29 cellular contexts compared by ENCODE assay signal in genomic region chr17:51770031-51770759, GRCh38.
"Had no signal": no experiment of that assay in that cellular context is flagged by ENCODE, and none has a peak within 500 bp of the region (broad histone marks: within the 10 kb centered on the region; RNA-seq: fewer than 3 reads in every experiment).

No MANE protein-coding gene starts in this region.

- H3K27ac ChIP-seq: coronary artery, heart right ventricle, pancreas, prostate gland, right atrium auricular region, suprapubic skin, tibial artery had no signal

- DNase-seq: activated CD4-positive, alpha-beta memory T cell treated with anti-CD3 and anti-CD28 coated beads, Interleukin-2, amount 10 ng/mL, durations not matched to agents 7 days and 5 days; activated CD4-positive, alpha-beta T cell treated with anti-CD3 and anti-CD28 coated beads for 1 hour; activated CD4-positive, alpha-beta T cell treated with anti-CD3 and anti-CD28 coated beads, Interleukin-2, amount 10 ng/mL, durations not matched to agents 7 days and 5 days; activated gamma-delta T cell treated with Interleukin-2 at 50 U/mL for 16 hours; activated naive CD4-positive, alpha-beta T cell treated with anti-CD3 and anti-CD28 coated beads, Interleukin-2, amount 50 U/mL, for 16 hours; activated T-cell treated with anti-CD3 and anti-CD28 coated beads, Interleukin-2, amount 50 U/mL, for 4 hours; amygdala; cerebellar nuclear complex; dorsolateral prefrontal cortex; effector memory CD4-positive, alpha-beta T cell; foreskin melanocyte; heart right ventricle; left ventricle myocardium superior; naive B cell; nephron progenitor cell; pancreas; stimulated activated CD4-positive, alpha-beta T cell treated with anti-CD3 and anti-CD28 coated beads, Interleukin-15, amount 100 ng/mL, for 24 hours; stimulated activated CD4-positive, alpha-beta T cell treated with anti-CD3 and anti-CD28 coated beads, Interleukin-2, amount 100 ng/mL, for 24 hours; stimulated activated naive B cell treated with anti-CD40 and anti-IgM and Interleukin-4, amounts not matched to agents 10 μg/mL and 1 μg/mL and 100 μg/mL, for 72 hours; T-helper 17 cell; T1000; tibial artery had no signal

- H3K4me3 ChIP-seq: coronary artery, dorsolateral prefrontal cortex, heart right ventricle, pancreas, prostate gland, right atrium auricular region, suprapubic skin, tibial artery had no signal

- H3K9me3 ChIP-seq: heart right ventricle, pancreas, prostate gland, right atrium auricular region, suprapubic skin, tibial artery had no signal

- H3K4me1 ChIP-seq: heart right ventricle, pancreas, prostate gland, right atrium auricular region, suprapubic skin, tibial artery had no signal

- FAIRE-seq: islet of Langerhans, pancreas had no signal

- ATAC-seq: activated T-cell treated with anti-CD3 and anti-CD28 coated beads, Interleukin-2, amount 50 U/mL, for 4 hours; esophagus mucosa; heart right ventricle; left ventricle myocardium superior; pancreas; stimulated activated naive B cell treated with anti-CD40 and anti-IgM and Interleukin-4, amounts not matched to agents 10 μg/mL and 1 μg/mL and 100 μg/mL, for 72 hours; T-helper 17 cell; WTC11 had no signal

- H3K36me3 ChIP-seq: heart right ventricle, pancreas, prostate gland, right atrium auricular region, suprapubic skin, tibial artery had no signal

- H3K27me3 ChIP-seq: dorsolateral prefrontal cortex, pancreas, right atrium auricular region, suprapubic skin had no signal
